Comparison of ENCODE assay signal across 18 cellular contexts in the genomic region with DNA sequence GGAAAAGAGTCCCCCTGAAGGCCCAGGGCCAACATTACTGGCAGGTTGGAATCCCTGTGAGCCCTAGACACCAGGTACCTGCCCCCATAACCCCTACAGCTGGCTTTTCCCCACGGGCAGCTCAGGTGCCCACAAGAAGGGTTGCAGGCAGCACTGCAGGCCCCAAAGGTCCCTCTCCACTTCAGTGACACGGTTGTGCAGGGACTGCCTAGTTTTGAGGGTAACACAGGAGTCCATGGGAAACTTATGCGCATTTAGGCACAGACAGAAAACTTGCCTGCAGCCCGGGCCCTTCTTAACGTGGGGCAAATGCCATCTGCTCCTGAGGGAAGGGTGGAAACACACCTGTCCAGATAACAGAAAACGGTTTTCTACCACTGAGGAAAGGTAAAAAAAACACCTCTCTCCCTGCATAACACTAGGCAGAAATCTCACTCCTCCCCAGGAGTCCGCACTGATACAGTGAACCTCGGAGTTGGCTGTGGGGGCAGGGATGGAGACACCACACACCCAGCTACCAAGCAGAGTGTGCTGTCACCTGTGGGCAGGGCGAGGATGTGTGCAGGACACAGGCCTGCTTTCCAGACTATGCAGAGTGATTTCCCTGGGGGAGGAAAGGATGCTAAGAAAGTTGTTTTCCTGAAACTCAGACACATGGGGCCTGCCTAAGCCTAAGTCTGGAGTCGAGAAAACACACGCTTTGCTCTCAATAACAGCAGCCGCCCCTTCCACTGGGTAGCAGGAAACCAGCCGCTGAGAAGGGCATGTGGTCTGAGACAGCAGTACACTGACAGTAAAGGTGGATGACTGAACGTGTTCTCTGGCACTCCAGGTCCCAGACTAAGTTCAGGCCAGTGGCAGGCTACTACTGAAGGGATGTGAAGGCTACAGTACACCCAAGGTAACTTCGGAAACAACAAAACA.
DNase-seq lines count a peak whose midpoint lies in the region; ATAC-seq, FAIRE-seq and TF ChIP-seq lines count a peak whose summit lies in the region.
"Had no signal": no experiment of that assay in that cellular context is flagged by ENCODE, and none has a peak within 500 bp of the region (broad histone marks: within the 10 kb centered on the region; RNA-seq: fewer than 3 reads in every experiment).

No MANE protein-coding gene starts in this region.

- H3K9me3 Mint-ChIP-seq in stimulated activated effector memory CD8-positive, alpha-beta T cell treated with anti-CD3 and anti-CD28 coated beads, Interleukin-12 subunit alpha, Interleukin-12 subunit beta, amount 100 ng/mL, for 72 hours, result peaks cover 14% of the 10 kb centered on the region
- peaks cover 4% of the 10 kb centered on the region for H3K9me3 Mint-ChIP-seq in activated CD8-positive, alpha-beta T cell treated with anti-CD3 and anti-CD28 coated beads, Interleukin-2, amount 10 ng/mL, durations not matched to agents 7 days and 5 days (ENCODE audit: insufficient read depth)
- H3K9me3 Mint-ChIP-seq in naive thymus-derived CD4-positive, alpha-beta T cell, result peaks cover 0 to 7% (median 4%) of the 10 kb centered on the region in 11 donors
- H3K9me3 Mint-ChIP-seq in CD14-positive monocyte, result peaks cover 0 to 8% (median 3%) of the 10 kb centered on the region in 7 donors

- H3K27me3 ChIP-seq in left ventricle myocardium inferior (ENCODE audit: low read depth), result no peaks in the 10 kb centered on the region
- no peaks in the 10 kb centered on the region for H3K27me3 ChIP-seq in H1 (replicated peaks in 1 of 4; ENCODE audit: control insufficient read depth in 3 of 4, extremely low read depth in 1 of 4, insufficient read depth in 3 of 4, low read length in 3 of 4)
- H3K27me3 ChIP-seq in naive thymus-derived CD4-positive, alpha-beta T cell (ENCODE audit: control insufficient read depth in 2 of 2, insufficient read depth in 2 of 2, low read length in 2 of 2), result no peaks in the 10 kb centered on the region
- H3K27me3 ChIP-seq: BLaER1 had no signal

- H4K8ac ChIP-seq in H1 (ENCODE audit: extremely low read depth, insufficient read depth, low read length), result no peak overlapping the region

- no peaks in the 10 kb centered on the region for H3K27me3 Mint-ChIP-seq in activated CD8-positive, alpha-beta T cell treated with anti-CD3 and anti-CD28 coated beads, Interleukin-2, amount 10 ng/mL, durations not matched to agents 7 days and 5 days (ENCODE audit: low read depth)
- H3K27me3 Mint-ChIP-seq in naive thymus-derived CD4-positive, alpha-beta T cell, result no peaks in the 10 kb centered on the region
- no peaks in the 10 kb centered on the region for H3K27me3 Mint-ChIP-seq in CD14-positive monocyte (ENCODE audit: low read depth in 3 of 3)
- H3K27me3 Mint-ChIP-seq: CD4-positive, CD25-positive, alpha-beta regulatory T cell; CD8-positive, alpha-beta memory T cell had no signal

- no peak overlapping the region for H3K9ac ChIP-seq in H1 (replicated peaks in 1 of 4; ENCODE audit: extremely low read depth in 1 of 4, low read depth in 3 of 4, low read length in 3 of 4)
- H3K9ac ChIP-seq: BLaER1 had no signal

- no peak for TF ChIP-seq RAD21 in H1 (IDR thresholded peaks at IDR 0.05 in 1 of 2, conservative IDR thresholded peaks at IDR 0.05 in 1 of 2; ENCODE audit: low read depth in 2 of 2, low read length in 2 of 2)

- no peak overlapping the region for H3K4ac ChIP-seq in H1 (replicated peaks; ENCODE audit: insufficient read length, low read depth, low read length)

- TF ChIP-seq CTCF in left ventricle myocardium inferior (IDR thresholded peaks at IDR 0.05; ENCODE audit: borderline replicate concordance) (no peak), H1 (IDR thresholded peaks at IDR 0.05; ENCODE audit: control extremely low read depth in 1 of 3, insufficient read depth in 1 of 3, low read depth in 1 of 3, low read length in 3 of 3) (no peak), CD14-positive monocyte (IDR thresholded peaks at IDR 0.05) (no peak)

- H3K4me1 ChIP-seq in left ventricle myocardium inferior, result no peaks in the 10 kb centered on the region
- H3K4me1 ChIP-seq in H1 (replicated peaks in 1 of 4; ENCODE audit: control insufficient read depth in 3 of 4, insufficient read depth in 4 of 4, low read length in 3 of 4), result no peaks in the 10 kb centered on the region; a peak in 1 of 7 replicates
- H3K4me1 ChIP-seq in naive thymus-derived CD4-positive, alpha-beta T cell (ENCODE audit: control insufficient read depth in 2 of 2, insufficient read depth in 2 of 2, low read length in 2 of 2), result no peaks in the 10 kb centered on the region
- H3K4me1 ChIP-seq: BLaER1, HAP-1 had no signal

- H3K4me3 ChIP-seq in left ventricle myocardium inferior (no peak overlapping the region), H1 (ENCODE audit: extremely low read depth in 1 of 4, insufficient read depth in 2 of 4, low read depth in 3 of 4, low read length in 4 of 4) (no peak overlapping the region)
- no peak overlapping the region for H3K4me3 ChIP-seq in naive thymus-derived CD4-positive, alpha-beta T cell (ENCODE audit: low read length)
- H3K4me3 ChIP-seq: BLaER1, GM12878, HAP-1 had no signal

- TF ChIP-seq EP300 in H1 (IDR thresholded peaks at IDR 0.05; ENCODE audit: borderline replicate concordance in 1 of 2, low read depth in 2 of 2, low read length in 2 of 2), result no peak

- H3K4me2 ChIP-seq in H1 (ENCODE audit: insufficient read depth in 1 of 2, low read depth in 2 of 2, low read length in 2 of 2), result no peak overlapping the region
- H3K4me2 ChIP-seq: BLaER1 had no signal

- H3K36me3 Mint-ChIP-seq in stimulated activated effector memory CD8-positive, alpha-beta T cell treated with anti-CD3 and anti-CD28 coated beads, Interleukin-12 subunit alpha, Interleukin-12 subunit beta, amount 100 ng/mL, for 72 hours, result no peaks in the 10 kb centered on the region
- no peaks in the 10 kb centered on the region for H3K36me3 Mint-ChIP-seq in activated CD8-positive, alpha-beta T cell treated with anti-CD3 and anti-CD28 coated beads, Interleukin-2, amount 10 ng/mL, durations not matched to agents 7 days and 5 days (ENCODE audit: low read depth)
- H3K36me3 Mint-ChIP-seq in naive thymus-derived CD4-positive, alpha-beta T cell, result no peaks in the 10 kb centered on the region
- no peaks in the 10 kb centered on the region for H3K36me3 Mint-ChIP-seq in CD14-positive monocyte
- H3K36me3 Mint-ChIP-seq: CD4-positive, CD25-positive, alpha-beta regulatory T cell had no signal

- DNase-seq in Right ventricle myocardium inferior (ENCODE audit: missing footprints) (peak; percentile 56), left ventricle myocardium inferior (no peak), H1 (ENCODE audit: low read depth in 1 of 2, low spot score in 2 of 2) (no peak), CD14-positive monocyte (ENCODE audit: low spot score) (no peak)
- DNase-seq in stimulated activated effector memory CD8-positive, alpha-beta T cell treated with anti-CD3 and anti-CD28 coated beads, Interleukin-12 subunit alpha, Interleukin-12 subunit beta, amount 100 ng/mL, for 72 hours (ENCODE audit: low spot score in 2 of 2), result no peak
- DNase-seq in activated CD8-positive, alpha-beta T cell treated with anti-CD3 and anti-CD28 coated beads, Interleukin-2, amount 10 ng/mL, durations not matched to agents 7 days and 5 days, result no peak
- no peak for DNase-seq in naive thymus-derived CD4-positive, alpha-beta T cell
- DNase-seq: CD4-positive, CD25-positive, alpha-beta regulatory T cell; CD8-positive, alpha-beta memory T cell; COR-L47; DMS 273 treated with DMSO at 0.1 percent for 48 hours; DMS53; DND-41; EL had no signal

- H3K56ac ChIP-seq in H1 (replicated peaks; ENCODE audit: insufficient read length, low read depth, low read length), result no peak overlapping the region

- WGBS in H1 (ENCODE audit: extremely low coverage in 1 of 2, insufficient coverage in 1 of 2, insufficient read length in 1 of 2, insufficient replicate concordance in 2 of 2, low coverage in 1 of 2, low lambda C conversion rate in 2 of 2, missing lambda C conversion rate in 1 of 2), 2 experiments, result 91% methylated on average over 15 of the region's 15 CpGs; no CpG with 5 or more reads in 1 of the 2 experiments

- H2AFZ ChIP-seq in H1 (ENCODE audit: low read length), result peak overlapping the region; percentile 59; the same call in 1 of the 2 replicates

- no peak overlapping the region for H4K5ac ChIP-seq in H1 (ENCODE audit: insufficient read length, low read depth, low read length)

- H3K79me1 ChIP-seq in H1 (ENCODE audit: low read depth, low read length), result no peaks in the 10 kb centered on the region

- no peak overlapping the region for H4K91ac ChIP-seq in H1 (replicated peaks; ENCODE audit: insufficient read length, low read length)

- no peak overlapping the region for H3K14ac ChIP-seq in H1 (ENCODE audit: insufficient read length)

- H3K79me2 ChIP-seq in H1 (ENCODE audit: control insufficient read depth in 1 of 2, insufficient read depth in 2 of 2, low read length in 2 of 2), result no peaks in the 10 kb centered on the region

- H3K36me3 ChIP-seq in left ventricle myocardium inferior (no peaks in the 10 kb centered on the region), H1 (ENCODE audit: control insufficient read depth in 2 of 4, insufficient read depth in 4 of 4, low read length in 3 of 4) (no peaks in the 10 kb centered on the region)
- H3K36me3 ChIP-seq in naive thymus-derived CD4-positive, alpha-beta T cell (ENCODE audit: control insufficient read depth in 2 of 3, insufficient read depth in 3 of 3, low read length in 3 of 3), result no peaks in the 10 kb centered on the region
- H3K36me3 ChIP-seq: BLaER1, HAP-1 had no signal

- H3K23me2 ChIP-seq in H1 (ENCODE audit: low read depth, low read length), result no peaks in the 10 kb centered on the region

- CTCF ChIA-PET in H1 (lab: Charles Lee; ENCODE audit: partially characterized antibody), result interaction anchor here (0.5 to 0.7 kb wide), 2 partner anchors 21 to 135 kb away, joined by 3 read pairs; no protein-coding TSS in a partner anchor
- CTCF ChIA-PET in activated CD8-positive, alpha-beta T cell treated with anti-CD3 and anti-CD28 coated beads, Interleukin-2, amount 10 ng/mL, durations not matched to agents 7 days and 5 days (lab: Charles Lee), result no interaction called here
- CTCF ChIA-PET in naive thymus-derived CD4-positive, alpha-beta T cell (lab: Charles Lee), result no interaction called here

- POLR2A ChIA-PET in H1 (lab: Charles Lee; ENCODE audit: partially characterized antibody), result no interaction called here
- POLR2A ChIA-PET in activated CD8-positive, alpha-beta T cell treated with anti-CD3 and anti-CD28 coated beads, Interleukin-2, amount 10 ng/mL, durations not matched to agents 7 days and 5 days (lab: Charles Lee), result no interaction called here
- POLR2A ChIA-PET in naive thymus-derived CD4-positive, alpha-beta T cell (lab: Charles Lee), result no interaction called here

- FAIRE-seq in H1 (lab: Jason Lieb, UNC), result no peak
- FAIRE-seq: GM12878 had no signal

- H3K27ac Mint-ChIP-seq in stimulated activated effector memory CD8-positive, alpha-beta T cell treated with anti-CD3 and anti-CD28 coated beads, Interleukin-12 subunit alpha, Interleukin-12 subunit beta, amount 100 ng/mL, for 72 hours, result no peak overlapping the region
- H3K27ac Mint-ChIP-seq in activated CD8-positive, alpha-beta T cell treated with anti-CD3 and anti-CD28 coated beads, Interleukin-2, amount 10 ng/mL, durations not matched to agents 7 days and 5 days, result no peak overlapping the region
- no peak overlapping the region for H3K27ac Mint-ChIP-seq in naive thymus-derived CD4-positive, alpha-beta T cell
- no peak overlapping the region for H3K27ac Mint-ChIP-seq in CD14-positive monocyte
- H3K27ac Mint-ChIP-seq: CD4-positive, CD25-positive, alpha-beta regulatory T cell; CD8-positive, alpha-beta memory T cell had no signal

- no peak overlapping the region for H2BK15ac ChIP-seq in H1 (ENCODE audit: low read length)

- no peak overlapping the region for H2BK20ac ChIP-seq in H1 (ENCODE audit: low read length)

- no peaks in the 10 kb centered on the region for H4K20me1 ChIP-seq in H1 (replicated peaks in 1 of 2; ENCODE audit: control insufficient read depth in 1 of 2, insufficient read depth in 2 of 2, low read length in 2 of 2)
- H4K20me1 ChIP-seq: BLaER1 had no signal

- ATAC-seq in Right ventricle myocardium inferior, result no peak
- peak; percentile 43 for ATAC-seq in stimulated activated effector memory CD8-positive, alpha-beta T cell treated with anti-CD3 and anti-CD28 coated beads, Interleukin-12 subunit alpha, Interleukin-12 subunit beta, amount 100 ng/mL, for 72 hours
- no peak for ATAC-seq in activated CD8-positive, alpha-beta T cell treated with anti-CD3 and anti-CD28 coated beads, Interleukin-2, amount 10 ng/mL, durations not matched to agents 7 days and 5 days
- no peak for ATAC-seq in naive thymus-derived CD4-positive, alpha-beta T cell
- ATAC-seq: GM12878 had no signal

- no peak overlapping the region for H2BK120ac ChIP-seq in H1 (replicated peaks; ENCODE audit: low read depth, low read length)

- no peak overlapping the region for H3K18ac ChIP-seq in H1 (ENCODE audit: extremely low read depth, low read length)

- TF ChIP-seq POLR2A in H1 (IDR thresholded peaks at IDR 0.05; ENCODE audit: control extremely low read depth in 1 of 2, low read depth in 2 of 2, low read length in 2 of 2), result no peak

- H2AK5ac ChIP-seq in H1 (ENCODE audit: low read depth, low read length), result no peak overlapping the region; the same call in 1 of the 2 replicates

- H3K27ac ChIP-seq in left ventricle myocardium inferior (replicated peaks), result no peak overlapping the region
- no peak overlapping the region for H3K27ac ChIP-seq in H1 (ENCODE audit: low read depth, low read length)
- H3K27ac ChIP-seq in naive thymus-derived CD4-positive, alpha-beta T cell (ENCODE audit: low read depth, low read length), result no peak overlapping the region
- H3K27ac ChIP-seq: 22Rv1, BLaER1 had no signal

- H3K4me3 Mint-ChIP-seq in stimulated activated effector memory CD8-positive, alpha-beta T cell treated with anti-CD3 and anti-CD28 coated beads, Interleukin-12 subunit alpha, Interleukin-12 subunit beta, amount 100 ng/mL, for 72 hours, result no peak overlapping the region
- H3K4me3 Mint-ChIP-seq in activated CD8-positive, alpha-beta T cell treated with anti-CD3 and anti-CD28 coated beads, Interleukin-2, amount 10 ng/mL, durations not matched to agents 7 days and 5 days, result no peak overlapping the region
- no peak overlapping the region for H3K4me3 Mint-ChIP-seq in naive thymus-derived CD4-positive, alpha-beta T cell
- no peak overlapping the region for H3K4me3 Mint-ChIP-seq in CD14-positive monocyte
- H3K4me3 Mint-ChIP-seq: CD4-positive, CD25-positive, alpha-beta regulatory T cell; CD8-positive, alpha-beta memory T cell had no signal

- H2BK5ac ChIP-seq in H1 (ENCODE audit: low read depth, low read length), result no peak overlapping the region

- intact Hi-C loops in Right ventricle myocardium inferior (cut with DNase I), result no loop called here
- intact Hi-C loops in left ventricle myocardium inferior (cut with micrococcal nuclease), result no loop called here
- intact Hi-C loops in naive thymus-derived CD4-positive, alpha-beta T cell (cut with micrococcal nuclease), result no loop called here
- intact Hi-C loops in CD14-positive monocyte (cut with micrococcal nuclease), result no loop called here

- no peak overlapping the region for H3K23ac ChIP-seq in H1 (ENCODE audit: insufficient read length)

- no peaks in the 10 kb centered on the region for H3K4me1 Mint-ChIP-seq in stimulated activated effector memory CD8-positive, alpha-beta T cell treated with anti-CD3 and anti-CD28 coated beads, Interleukin-12 subunit alpha, Interleukin-12 subunit beta, amount 100 ng/mL, for 72 hours
- H3K4me1 Mint-ChIP-seq in activated CD8-positive, alpha-beta T cell treated with anti-CD3 and anti-CD28 coated beads, Interleukin-2, amount 10 ng/mL, durations not matched to agents 7 days and 5 days (ENCODE audit: low read depth), result no peaks in the 10 kb centered on the region
- H3K4me1 Mint-ChIP-seq in naive thymus-derived CD4-positive, alpha-beta T cell, result no peaks in the 10 kb centered on the region
- H3K4me1 Mint-ChIP-seq in CD14-positive monocyte, result no peaks in the 10 kb centered on the region
- H3K4me1 Mint-ChIP-seq: CD4-positive, CD25-positive, alpha-beta regulatory T cell; CD8-positive, alpha-beta memory T cell had no signal

- H2BK12ac ChIP-seq in H1 (ENCODE audit: low read depth, low read length), result no peak overlapping the region

- H3K9me3 ChIP-seq in left ventricle myocardium inferior (replicated peaks), result no peaks in the 10 kb centered on the region
- H3K9me3 ChIP-seq in H1 (ENCODE audit: insufficient read depth in 2 of 2, low read depth in 1 of 2, low read length in 1 of 2), result no peaks in the 10 kb centered on the region
- H3K9me3 ChIP-seq in naive thymus-derived CD4-positive, alpha-beta T cell (ENCODE audit: control insufficient read depth in 2 of 3, low read length in 3 of 3), result no peaks in the 10 kb centered on the region
